Comparison of ENCODE assay signal across 8 cellular contexts in the genomic region with DNA sequence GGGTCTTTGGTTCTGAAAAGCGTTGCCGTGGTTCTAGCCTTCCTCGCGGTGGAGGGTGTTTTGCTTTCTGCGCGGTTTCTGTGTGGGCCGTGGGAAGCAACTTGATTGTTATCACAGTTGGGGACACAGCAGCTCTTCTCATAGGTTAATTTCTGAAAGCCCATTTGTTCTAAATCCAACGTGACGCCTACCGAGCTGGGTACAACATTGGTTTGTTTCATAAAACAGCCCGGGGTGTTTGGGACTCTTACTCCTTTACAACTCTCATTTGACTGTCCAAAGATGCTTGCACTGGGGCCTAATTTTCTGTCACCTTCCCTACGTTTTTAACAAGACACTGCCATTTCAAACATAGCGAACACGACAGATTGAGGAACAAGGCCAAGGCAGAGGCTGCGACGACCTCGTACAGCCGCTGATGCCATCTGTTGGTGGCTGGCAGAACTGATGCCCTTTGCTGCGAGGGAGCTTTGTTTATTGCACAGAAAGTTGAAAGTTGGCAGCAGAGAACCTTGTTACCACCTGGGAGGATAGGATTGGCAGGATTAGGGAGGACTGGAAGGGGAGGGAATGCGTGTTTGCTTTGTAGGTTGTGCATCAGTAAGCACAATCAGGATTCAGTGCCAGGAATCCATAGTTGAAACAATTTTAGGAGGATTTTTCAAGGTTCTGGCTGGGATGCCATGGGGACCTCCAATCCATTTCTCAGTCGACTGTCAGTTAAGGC.
DNase-seq lines count a peak whose midpoint lies in the region; ATAC-seq and TF ChIP-seq lines count a peak whose summit lies in the region.

No MANE protein-coding gene starts in this region.

- H3K9me3 ChIP-seq in SK-N-SH (no peaks in the 10 kb centered on the region), parathyroid adenoma (ENCODE audit: control insufficient read depth, low read length) (no peaks in the 10 kb centered on the region), thymus (ENCODE audit: control insufficient read depth) (no peaks in the 10 kb centered on the region)

- no peaks in the 10 kb centered on the region for H4K20me1 ChIP-seq in SK-N-SH (ENCODE audit: insufficient read depth)

- H2AFZ ChIP-seq in SK-N-SH (ENCODE audit: low read depth) = no peak overlapping the region
- peak overlapping the region; percentile 68 for H2AFZ ChIP-seq in parathyroid adenoma

- TF ChIP-seq CTCF in SK-N-SH (IDR thresholded peaks at IDR 0.05) (peak; percentile 99), parathyroid adenoma (IDR thresholded peaks at IDR 0.05) (peak; percentile 91)

- intact Hi-C loops in activated naive CD4-positive, alpha-beta T cell treated with anti-CD3 and anti-CD28 coated beads for 36 hours (cut with micrococcal nuclease) = loop anchor here (1.0 to 5.0 kb wide), 9 partner anchors 22 to 352 kb away; a partner anchor contains a TSS

- H3K27me3 Mint-ChIP-seq in activated naive CD4-positive, alpha-beta T cell treated with anti-CD3 and anti-CD28 coated beads for 36 hours (ENCODE audit: low read depth) = no peaks in the 10 kb centered on the region

- peak; percentile 72 for DNase-seq in AG08395 (ENCODE audit: low spot score)
- DNase-seq in NAMALWA (ENCODE audit: low spot score) = peak; percentile 86
- peak; percentile 84 for DNase-seq in SK-N-SH
- peak; percentile 95 for DNase-seq in activated naive CD4-positive, alpha-beta T cell treated with anti-CD3 and anti-CD28 coated beads for 36 hours
- DNase-seq in globus pallidus (ENCODE audit: low spot score) = peak; percentile 84

- no peaks in the 10 kb centered on the region for H3K9me2 ChIP-seq in SK-N-SH

- H3K36me3 ChIP-seq in SK-N-SH (replicated peaks in 1 of 2; ENCODE audit: control insufficient read depth in 1 of 2, insufficient read depth in 2 of 2, low read length in 1 of 2) = no peaks in the 10 kb centered on the region
- H3K36me3 ChIP-seq in parathyroid adenoma (ENCODE audit: control insufficient read depth, insufficient read depth, low read length) = no peaks in the 10 kb centered on the region
- no peaks in the 10 kb centered on the region for H3K36me3 ChIP-seq in thymus (ENCODE audit: control insufficient read depth, insufficient read depth)

- H3K79me2 ChIP-seq in SK-N-SH (ENCODE audit: insufficient read depth) = peaks cover 21% of the 10 kb centered on the region
- no peaks in the 10 kb centered on the region for H3K79me2 ChIP-seq in parathyroid adenoma

- peaks cover 5% of the 10 kb centered on the region for H3K9me3 Mint-ChIP-seq in activated naive CD4-positive, alpha-beta T cell treated with anti-CD3 and anti-CD28 coated beads for 36 hours

- peak overlapping the region; percentile 11 to 42; a peak in 2 of 4 replicates for H3K27ac ChIP-seq in SK-N-SH (ENCODE audit: low read depth in 2 of 2, low read length in 1 of 2)
- peak overlapping the region; percentile 36 for H3K27ac ChIP-seq in parathyroid adenoma
- peak overlapping the region; percentile 82 for H3K27ac ChIP-seq in thymus (ENCODE audit: low read depth)

- H3K36me3 Mint-ChIP-seq in activated naive CD4-positive, alpha-beta T cell treated with anti-CD3 and anti-CD28 coated beads for 36 hours (ENCODE audit: low read depth) = no peaks in the 10 kb centered on the region

- TF ChIP-seq EP300 in SK-N-SH (IDR thresholded peaks at IDR 0.05; ENCODE audit: borderline replicate concordance in 1 of 2, low read depth in 1 of 2, low read length in 1 of 2) = no peak

- H3K9ac ChIP-seq in SK-N-SH (no peak overlapping the region), parathyroid adenoma (no peak overlapping the region)

- H3K27ac Mint-ChIP-seq in activated naive CD4-positive, alpha-beta T cell treated with anti-CD3 and anti-CD28 coated beads for 36 hours = peak overlapping the region; percentile 99

- peak overlapping the region; percentile 60 for H3K4me3 Mint-ChIP-seq in activated naive CD4-positive, alpha-beta T cell treated with anti-CD3 and anti-CD28 coated beads for 36 hours

- H3K4me1 ChIP-seq in SK-N-SH (ENCODE audit: control insufficient read depth in 1 of 2, insufficient read depth in 2 of 2, low read depth in 1 of 2, low read length in 1 of 2) (peaks cover 4 to 14% of the 10 kb centered on the region in 2 experiments; a peak in 3 of 4 replicates), parathyroid adenoma (peaks cover 3% of the 10 kb centered on the region), thymus (ENCODE audit: control insufficient read depth, insufficient read depth, low read length) (peaks cover 14% of the 10 kb centered on the region)

- WGBS in SK-N-SH (ENCODE audit: low lambda C conversion rate) = 54% methylated on average over 21 of the region's 21 CpGs
- 16% methylated on average over 21 of the region's 21 CpGs for WGBS in thymus

- POLR2A ChIA-PET in SK-N-SH (lab: Yijun Ruan, JAX) = interaction anchor here (1.4 to 2.0 kb wide), 3 partner anchors 89 to 131 kb away, joined by 3 to 13 read pairs (median 6); no protein-coding TSS in a partner anchor

- peaks cover 60% of the 10 kb centered on the region for H3K4me1 Mint-ChIP-seq in activated naive CD4-positive, alpha-beta T cell treated with anti-CD3 and anti-CD28 coated beads for 36 hours (ENCODE audit: low read depth)

- H3K4me2 ChIP-seq in SK-N-SH (no peak overlapping the region), parathyroid adenoma (ENCODE audit: low read length) (no peak overlapping the region)

- CTCF ChIA-PET in SK-N-SH (lab: Yijun Ruan, JAX) = interaction anchor here (0.6 to 14.5 kb wide), 96 partner anchors 10 to 763 kb away, joined by 3 to 284 read pairs (median 5); a partner anchor contains a TSS
- CTCF ChIA-PET in activated naive CD4-positive, alpha-beta T cell treated with anti-CD3 and anti-CD28 coated beads for 36 hours (lab: Charles Lee) = interaction anchor here (0.7 to 13.8 kb wide), 21 partner anchors 8 to 108 kb away, joined by 3 to 245 read pairs (median 6); a partner anchor contains a TSS

- H3F3A ChIP-seq in SK-N-SH (replicated peaks; ENCODE audit: insufficient read depth) = peaks cover 5% of the 10 kb centered on the region

- no peak overlapping the region for H3K4me3 ChIP-seq in SK-N-SH (ENCODE audit: low read depth in 2 of 2, low read length in 1 of 2)
- no peak overlapping the region for H3K4me3 ChIP-seq in parathyroid adenoma (ENCODE audit: low read depth, low read length)
- no peak overlapping the region for H3K4me3 ChIP-seq in thymus (ENCODE audit: low read length)

- TF ChIP-seq RAD21 in SK-N-SH (IDR thresholded peaks at IDR 0.05; ENCODE audit: low read length) = peak; percentile 100

- no peaks in the 10 kb centered on the region for H3K27me3 ChIP-seq in SK-N-SH (ENCODE audit: insufficient read depth)
- H3K27me3 ChIP-seq in parathyroid adenoma (ENCODE audit: control insufficient read depth, insufficient read depth, low read length) = no peaks in the 10 kb centered on the region
- no peaks in the 10 kb centered on the region for H3K27me3 ChIP-seq in thymus (ENCODE audit: control insufficient read depth, insufficient read depth)

- peak; percentile 69 for ATAC-seq in GM19397 (IDR thresholded peaks at IDR 0.05; ENCODE audit: unreplicated experiment)

TF ChIP-seq in SK-N-SH, 30 proteins besides CTCF, POLR2A, EP300 and RAD21 (continues in another document):
- TF ChIP-seq MXI1 (IDR thresholded peaks at IDR 0.05; ENCODE audit: low read depth, low read length) = 0 out of 2 replicates have a peak, but pooled peaks have one; percentile 61
- TF ChIP-seq GATA2 (CRISPR knock-in tag; IDR thresholded peaks at IDR 0.05) = 0 out of 2 replicates have a peak, but pooled peaks have one; percentile 24
- peak; percentile 64 for TF ChIP-seq CHD2 (IDR thresholded peaks at IDR 0.05; ENCODE audit: low read length, partially characterized antibody)
- TF ChIP-seq, protein P1, sequence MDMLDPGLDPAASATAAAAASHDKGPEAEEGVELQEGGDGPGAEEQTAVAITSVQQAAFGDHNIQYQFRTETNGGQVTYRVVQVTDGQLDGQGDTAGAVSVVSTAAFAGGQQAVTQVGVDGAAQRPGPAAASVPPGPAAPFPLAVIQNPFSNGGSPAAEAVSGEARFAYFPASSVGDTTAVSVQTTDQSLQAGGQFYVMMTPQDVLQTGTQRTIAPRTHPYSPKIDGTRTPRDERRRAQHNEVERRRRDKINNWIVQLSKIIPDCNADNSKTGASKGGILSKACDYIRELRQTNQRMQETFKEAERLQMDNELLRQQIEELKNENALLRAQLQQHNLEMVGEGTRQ (IDR thresholded peaks at IDR 0.05; ENCODE audit: borderline replicate concordance, low read depth, low read length) = no peak
- TF ChIP-seq, protein P2, sequence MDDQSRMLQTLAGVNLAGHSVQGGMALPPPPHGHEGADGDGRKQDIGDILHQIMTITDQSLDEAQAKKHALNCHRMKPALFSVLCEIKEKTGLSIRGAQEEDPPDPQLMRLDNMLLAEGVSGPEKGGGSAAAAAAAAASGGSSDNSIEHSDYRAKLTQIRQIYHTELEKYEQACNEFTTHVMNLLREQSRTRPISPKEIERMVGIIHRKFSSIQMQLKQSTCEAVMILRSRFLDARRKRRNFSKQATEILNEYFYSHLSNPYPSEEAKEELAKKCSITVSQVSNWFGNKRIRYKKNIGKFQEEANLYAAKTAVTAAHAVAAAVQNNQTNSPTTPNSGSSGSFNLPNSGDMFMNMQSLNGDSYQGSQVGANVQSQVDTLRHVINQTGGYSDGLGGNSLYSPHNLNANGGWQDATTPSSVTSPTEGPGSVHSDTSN (IDR thresholded peaks at IDR 0.05) = no peak
- TF ChIP-seq SMC3 (IDR thresholded peaks at IDR 0.05; ENCODE audit: low read depth, low read length) = peak; percentile 100
- TF ChIP-seq NRF1 (IDR thresholded peaks at IDR 0.05; ENCODE audit: low read depth, low read length) = no peak
- peak; percentile 61; the same call in 1 of the 2 replicates for TF ChIP-seq RCOR1 (IDR thresholded peaks at IDR 0.05; ENCODE audit: low read length)
- peak; percentile 77; the same call in 1 of the 2 replicates for TF ChIP-seq SIN3A (IDR thresholded peaks at IDR 0.05; ENCODE audit: borderline replicate concordance, low read depth, low read length)
- no peak for TF ChIP-seq JUND (IDR thresholded peaks at IDR 0.05)
- peak; percentile 75 for TF ChIP-seq RFX5 (IDR thresholded peaks at IDR 0.05; ENCODE audit: low read length)
- peak; percentile 53; the same call in 1 of the 2 replicates for TF ChIP-seq FOXJ3 (CRISPR knock-in tag; IDR thresholded peaks at IDR 0.05)
- TF ChIP-seq, protein P3, sequence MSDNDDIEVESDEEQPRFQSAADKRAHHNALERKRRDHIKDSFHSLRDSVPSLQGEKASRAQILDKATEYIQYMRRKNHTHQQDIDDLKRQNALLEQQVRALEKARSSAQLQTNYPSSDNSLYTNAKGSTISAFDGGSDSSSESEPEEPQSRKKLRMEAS (IDR thresholded peaks at IDR 0.05; ENCODE audit: low read depth) = peak; percentile 47; the same call in 1 of the 2 replicates
- peak; percentile 37; the same call in 1 of the 2 replicates for TF ChIP-seq TAF1 (IDR thresholded peaks at IDR 0.05; ENCODE audit: borderline replicate concordance, low read depth, low read length)

Comparison
In these comparisons a context has a peak if more than half of its experiments do, and no peak if none do; other contexts are left out.
1. H3K27ac ChIP-seq: peak in every context shown above with its lines; median percentile 82 in thymus; 36 in parathyroid adenoma; 26 in SK-N-SH.